16 cellular contexts compared by ENCODE assay signal in the genomic region with DNA sequence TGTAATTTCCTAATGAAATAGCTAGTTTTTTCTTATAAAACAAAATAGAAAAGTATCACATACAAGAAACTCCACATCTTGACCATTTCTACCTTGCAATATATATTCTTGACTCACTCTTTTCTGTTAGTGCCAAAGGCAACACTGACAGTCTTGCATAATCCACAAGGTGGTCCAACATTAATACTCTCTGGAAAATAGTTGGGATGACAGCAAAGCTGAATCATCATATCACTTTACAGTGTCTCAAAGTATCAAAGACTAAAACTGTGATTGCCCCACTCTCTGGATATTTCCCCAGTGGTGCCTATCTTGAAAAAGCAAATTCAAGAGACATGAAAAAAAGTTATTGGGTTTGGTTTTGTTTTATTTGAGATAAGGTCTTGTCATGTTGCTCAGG. TPM values are rescaled to one million over a fixed set of nuclear protein-coding genes. Genes with fewer than 3 reads are reported as not detected.
A peak's percentile ranks its signal among the peaks of the same experiment; 100 is the strongest.
DNase-seq lines count a peak whose midpoint lies in the region; ATAC-seq and TF ChIP-seq lines count a peak whose summit lies in the region.
"Had no signal": no experiment of that assay in that cellular context is flagged by ENCODE, and none has a peak within 500 bp of the region (broad histone marks: within the 10 kb centered on the region; RNA-seq: fewer than 3 reads in every experiment).

No MANE protein-coding gene starts in this region.

- DNase-seq in AG08396 (ENCODE audit: low spot score) (peak; percentile 74), HT1080 (ENCODE audit: low read depth) (peak; percentile 92), brain microvascular endothelial cell (peak; percentile 90), kidney tubule cell (ENCODE audit: low spot score) (peak; percentile 59), hypothalamus (lab: John Stamatoyannopoulos, UW) (no peak), DMS53 treated with DMSO at 0.1 percent for 48 hours (lab: John Stamatoyannopoulos, UW; ENCODE audit: unreplicated experiment) (no peak)
- DNase-seq: activated naive CD4-positive, alpha-beta T cell treated with Interleukin-2 at 50 U/mL for 16 hours; cerebellar nuclear complex; mucosa of descending colon; NCI-H1694; SIG-M5 had no signal

- no peak for ATAC-seq in HG02642 (IDR thresholded peaks at IDR 0.05; ENCODE audit: poor library complexity, unreplicated experiment)
- ATAC-seq in GM21737 (IDR thresholded peaks at IDR 0.05; ENCODE audit: unreplicated experiment), result no peak
- ATAC-seq: mucosa of descending colon had no signal

- TF ChIP-seq CTCF in brain microvascular endothelial cell (IDR thresholded peaks at IDR 0.05; ENCODE audit: low read depth, low read length, missing control alignments), result no peak

- H3K4me3 ChIP-seq in brain microvascular endothelial cell (ENCODE audit: low read depth, low read length), result no peak overlapping the region
- H3K4me3 ChIP-seq: mucosa of descending colon had no signal

- no peak overlapping the region for H3K27ac ChIP-seq in brain microvascular endothelial cell
- H3K27ac ChIP-seq: C4-2B had no signal

- in situ Hi-C loops in brain microvascular endothelial cell (cut with HindIII; ENCODE audit: low pct_ligation_motif_present, low sequenced_read_pairs), result no loop called here

- H3K36me3 ChIP-seq in brain microvascular endothelial cell (replicated peaks), result no peaks in the 10 kb centered on the region

- H3K27me3 ChIP-seq in brain microvascular endothelial cell (replicated peaks), result no peaks in the 10 kb centered on the region

RNA-seq across cellular contexts. Expression of gene TGFBR3, which starts 14.6 kb away (rescaled TPM):
- 7.8 and 12.0 TPM in 2 replicates for total RNA-seq in HT1080 (2014; rRNA removed; shearing (Covaris generic))
- 3.3 and 4.6 TPM in 2 replicates for polyA plus RNA-seq in HT1080 (2015; cell fraction: cytosol; rRNA removed)
- polyA plus RNA-seq in HT1080 (2015; cell fraction: nucleus; rRNA removed), result 4.2 and 4.5 TPM in 2 replicates

RNA-seq across cellular contexts. Expression of gene BRDT, which starts 48.7 kb away (rescaled TPM):
- total RNA-seq in HT1080 (2014; rRNA removed; shearing (Covaris generic)), result not detected in 2 replicates
- not detected in 2 replicates for polyA plus RNA-seq in HT1080 (2015; cell fraction: cytosol; rRNA removed)
- not detected in 2 replicates for polyA plus RNA-seq in HT1080 (2015; cell fraction: nucleus; rRNA removed)
- total RNA-seq: mucosa of descending colon, progenitor cell of endocrine pancreas had no signal
- polyA plus RNA-seq: esophagus had no signal

Comparison
In these comparisons a context has a peak if more than half of its experiments do, and no peak if none do; other contexts are left out.
1. DNase-seq: peak in AG08396 (single experiment), HT1080 (single experiment), brain microvascular endothelial cell (single experiment) and kidney tubule cell (single experiment); none in hypothalamus (0 of 51) and DMS53 treated with DMSO at 0.1 percent for 48 hours (single experiment).